ENCODE assay signal across 1 cellular context in the genomic region with DNA sequence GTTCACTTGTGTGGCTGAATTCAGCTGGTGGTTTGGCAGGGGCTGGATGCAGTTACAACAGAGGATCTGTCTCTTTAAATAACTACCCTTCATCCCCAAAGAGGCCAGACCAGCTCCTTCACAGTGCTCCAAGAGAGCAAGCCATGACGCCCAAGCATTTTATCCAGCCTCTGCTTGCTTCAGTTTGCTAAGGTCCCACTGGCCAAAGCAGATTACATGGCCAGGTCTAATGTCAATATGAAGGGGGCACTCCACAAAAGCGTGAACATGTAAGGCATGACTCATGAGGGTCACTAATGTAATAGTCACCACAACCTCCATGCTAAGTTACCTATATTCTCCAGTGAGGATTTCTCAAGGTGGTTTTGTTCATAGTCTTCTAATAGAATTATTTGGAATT.
A peak's percentile ranks its signal among the peaks of the same experiment; 100 is the strongest.
TF ChIP-seq lines count a peak whose summit lies in the region.

No MANE protein-coding gene starts in this region.

TF ChIP-seq in HepG2, 621 proteins besides CTCF, POLR2A, EP300 and RAD21:
- TF ChIP-seq ZNF251 (CRISPR knock-in tag; IDR thresholded peaks at IDR 0.05) (no peak), FOXA1 (IDR thresholded peaks at IDR 0.05) (no peak), FOXA1 (CRISPR knock-in tag; IDR thresholded peaks at IDR 0.05) (0 out of 2 replicates have a peak, but pooled peaks have one; percentile 8), FOSL2 (CRISPR knock-in tag; IDR thresholded peaks at IDR 0.05) (0 out of 2 replicates have a peak, but pooled peaks have one; percentile 9)
